ENCODE assay signal across 17 cellular contexts in the genomic region with DNA sequence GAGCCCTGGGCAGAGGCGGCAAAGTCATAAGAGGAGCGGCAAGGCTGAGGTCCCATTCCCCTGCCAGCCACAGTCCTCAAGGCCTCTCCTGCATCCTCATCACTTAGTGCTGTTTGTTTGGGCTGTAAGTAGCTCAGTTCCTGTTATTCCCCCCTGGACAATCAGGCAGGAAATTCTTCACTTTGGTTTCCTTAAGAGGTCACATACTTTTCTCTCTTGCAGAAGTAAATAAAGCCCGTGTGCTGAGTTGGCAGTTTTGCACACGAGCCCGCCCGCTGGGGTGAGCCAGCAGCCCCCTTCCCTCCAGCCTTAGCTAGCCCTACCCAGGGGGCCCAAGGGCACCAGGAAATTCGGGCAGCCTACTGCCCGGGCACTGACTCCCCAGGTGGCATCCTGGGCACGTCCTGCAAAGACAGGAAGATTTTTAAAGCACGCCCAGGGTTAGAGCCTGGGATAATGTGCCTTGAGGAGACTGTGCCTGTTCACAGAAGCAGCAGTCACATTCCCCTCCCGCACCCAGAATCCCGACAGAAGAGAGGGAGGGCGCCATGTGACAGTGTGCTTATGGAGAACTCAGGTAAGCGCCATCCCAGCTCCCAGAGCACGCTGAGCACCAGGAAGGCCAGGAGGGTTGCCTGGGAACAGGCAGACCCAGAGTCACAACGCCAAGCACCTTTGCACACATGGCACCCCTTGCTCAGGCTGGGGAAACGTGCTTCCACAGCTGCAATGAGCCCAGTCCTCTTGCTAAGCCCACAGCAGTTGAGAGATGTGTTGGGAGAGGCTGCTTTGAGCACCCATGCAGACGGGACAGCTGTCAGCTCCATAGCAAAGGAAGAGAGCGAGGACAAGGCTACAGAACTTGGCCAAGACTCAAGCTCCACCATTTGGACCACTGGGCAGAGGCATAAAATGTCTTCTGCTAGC.
DNase-seq lines count a peak whose midpoint lies in the region; ATAC-seq and TF ChIP-seq lines count a peak whose summit lies in the region.
"Had no signal": no experiment of that assay in that cellular context is flagged by ENCODE, and none has a peak within 500 bp of the region (broad histone marks: within the 10 kb centered on the region; RNA-seq: fewer than 3 reads in every experiment).

No MANE protein-coding gene starts in this region.

- H3K4me3 ChIP-seq in breast epithelium: no peak overlapping the region
- no peak overlapping the region for H3K4me3 ChIP-seq in lower lobe of right lung
- no peak overlapping the region for H3K4me3 ChIP-seq in thyroid gland (replicated peaks in 1 of 3)
- H3K4me3 ChIP-seq: SK-N-MC had no signal

- ATAC-seq in lower lobe of right lung: peak; percentile 43 to 68
- ATAC-seq in GM21529 (IDR thresholded peaks at IDR 0.05; ENCODE audit: unreplicated experiment): no peak
- ATAC-seq: naive thymus-derived CD8-positive, alpha-beta T cell; stimulated activated naive B cell treated with anti-CD40 and anti-IgM and Interleukin-4, amounts not matched to agents 10 μg/mL and 1 μg/mL and 100 μg/mL, for 72 hours had no signal

- H3K36me3 ChIP-seq in breast epithelium: no peaks in the 10 kb centered on the region
- no peaks in the 10 kb centered on the region for H3K36me3 ChIP-seq in lower lobe of right lung
- H3K36me3 ChIP-seq in thyroid gland: no peaks in the 10 kb centered on the region

- BruUV-seq in MCF 10A (replicated peaks; lab: Mats Ljungman, UMichigan): no TSS peak

- H3K9me3 Mint-ChIP-seq in MCF 10A (ENCODE audit: unreplicated experiment) (peaks cover 7% of the 10 kb centered on the region), endothelial cell (ENCODE audit: unreplicated experiment) (no peaks in the 10 kb centered on the region)
- H3K9me3 Mint-ChIP-seq: activated CD4-positive, alpha-beta memory T cell treated with anti-CD3 and anti-CD28 coated beads for 36 hours; activated T-helper 1 cell treated with anti-CD3 and anti-CD28 coated beads, Interleukin-12 subunit alpha, Interleukin-12 subunit beta, Interleukin-2, Interleukin-4 antibody, amounts not matched to agents 30 ng/mL and 10 ng/mL and 1 ng/mL, durations not matched to agents 14 hours and 24 hours and 36 hours; naive thymus-derived CD8-positive, alpha-beta T cell; stimulated activated naive B cell treated with anti-CD40 and anti-IgM and Interleukin-4, amounts not matched to agents 10 μg/mL and 1 μg/mL and 100 μg/mL, for 72 hours had no signal

- peak overlapping the region; percentile 57 to 78 for H3K27ac ChIP-seq in breast epithelium
- peak overlapping the region; percentile 61 for H3K27ac ChIP-seq in lower lobe of right lung
- peak overlapping the region in 2 of 3 donors; percentile 7 to 23 for H3K27ac ChIP-seq in thyroid gland
- H3K27ac ChIP-seq: SK-N-MC had no signal

- H3K4me1 Mint-ChIP-seq in MCF 10A (ENCODE audit: insufficient read depth, unreplicated experiment) (no peaks in the 10 kb centered on the region), endothelial cell (ENCODE audit: unreplicated experiment) (peaks cover 41% of the 10 kb centered on the region)
- H3K4me1 Mint-ChIP-seq: naive thymus-derived CD8-positive, alpha-beta T cell; stimulated activated naive B cell treated with anti-CD40 and anti-IgM and Interleukin-4, amounts not matched to agents 10 μg/mL and 1 μg/mL and 100 μg/mL, for 72 hours had no signal

- H3K4me1 ChIP-seq in breast epithelium (no peaks in the 10 kb centered on the region), lower lobe of right lung (peaks cover 25% of the 10 kb centered on the region), thyroid gland (peaks cover 14 to 36% of the 10 kb centered on the region in 2 donors)

- no peak for TF ChIP-seq CTCF in breast epithelium (IDR thresholded peaks at IDR 0.05)
- no peak for TF ChIP-seq CTCF in MCF 10A (IDR thresholded peaks at IDR 0.05; ENCODE audit: unreplicated experiment)
- TF ChIP-seq CTCF in endothelial cell (IDR thresholded peaks at IDR 0.05; ENCODE audit: unreplicated experiment): no peak
- TF ChIP-seq CTCF in lower lobe of right lung (IDR thresholded peaks at IDR 0.05): no peak
- no peak for TF ChIP-seq CTCF in thyroid gland (IDR thresholded peaks at IDR 0.05)

- intact Hi-C loops in breast epithelium (cut with DNase I; ENCODE audit: low total_unique reads) (no loop called here), MCF 10A (cut with micrococcal nuclease) (no loop called here), lower lobe of right lung (cut with DNase I) (no loop called here), thyroid gland (cut with DNase I) (no loop called here)

- TF ChIP-seq POLR2A in breast epithelium (IDR thresholded peaks at IDR 0.05): no peak
- no peak for TF ChIP-seq POLR2A in thyroid gland (IDR thresholded peaks at IDR 0.05)

- 71 to 74% methylated on average over 18 to 19 of the region's 19 CpGs for WGBS in thyroid gland, 2 donors

- H3K9me3 ChIP-seq in breast epithelium: no peaks in the 10 kb centered on the region
- H3K9me3 ChIP-seq in lower lobe of right lung: no peaks in the 10 kb centered on the region
- H3K9me3 ChIP-seq in thyroid gland: no peaks in the 10 kb centered on the region

- H3K27me3 Mint-ChIP-seq in MCF 10A (ENCODE audit: insufficient read depth, unreplicated experiment) (no peaks in the 10 kb centered on the region), endothelial cell (ENCODE audit: unreplicated experiment) (peaks cover 10% of the 10 kb centered on the region)
- H3K27me3 Mint-ChIP-seq: activated CD4-positive, alpha-beta memory T cell treated with anti-CD3 and anti-CD28 coated beads for 36 hours had no signal

- H3K27ac Mint-ChIP-seq in MCF 10A (ENCODE audit: low read depth, unreplicated experiment) (no peak overlapping the region), endothelial cell (ENCODE audit: unreplicated experiment) (peak overlapping the region; percentile 99)
- H3K27ac Mint-ChIP-seq: activated CD4-positive, alpha-beta memory T cell treated with anti-CD3 and anti-CD28 coated beads for 36 hours; activated T-helper 1 cell treated with anti-CD3 and anti-CD28 coated beads, Interleukin-12 subunit alpha, Interleukin-12 subunit beta, Interleukin-2, Interleukin-4 antibody, amounts not matched to agents 30 ng/mL and 10 ng/mL and 1 ng/mL, durations not matched to agents 14 hours and 24 hours and 36 hours; naive thymus-derived CD8-positive, alpha-beta T cell; stimulated activated naive B cell treated with anti-CD40 and anti-IgM and Interleukin-4, amounts not matched to agents 10 μg/mL and 1 μg/mL and 100 μg/mL, for 72 hours had no signal

- H3K36me3 Mint-ChIP-seq in MCF 10A (ENCODE audit: insufficient read depth, unreplicated experiment) (peaks cover 6% of the 10 kb centered on the region), endothelial cell (ENCODE audit: low read depth, unreplicated experiment) (no peaks in the 10 kb centered on the region)
- H3K36me3 Mint-ChIP-seq: activated CD4-positive, alpha-beta memory T cell treated with anti-CD3 and anti-CD28 coated beads for 36 hours; naive thymus-derived CD8-positive, alpha-beta T cell; stimulated activated naive B cell treated with anti-CD40 and anti-IgM and Interleukin-4, amounts not matched to agents 10 μg/mL and 1 μg/mL and 100 μg/mL, for 72 hours had no signal

- POLR2A ChIA-PET in MCF 10A (lab: Yijun Ruan, JAX): no interaction called here

- H3K4me3 Mint-ChIP-seq in MCF 10A (ENCODE audit: unreplicated experiment) (no peak overlapping the region), endothelial cell (ENCODE audit: unreplicated experiment) (no peak overlapping the region)
- H3K4me3 Mint-ChIP-seq: activated CD4-positive, alpha-beta memory T cell treated with anti-CD3 and anti-CD28 coated beads for 36 hours; activated T-helper 1 cell treated with anti-CD3 and anti-CD28 coated beads, Interleukin-12 subunit alpha, Interleukin-12 subunit beta, Interleukin-2, Interleukin-4 antibody, amounts not matched to agents 30 ng/mL and 10 ng/mL and 1 ng/mL, durations not matched to agents 14 hours and 24 hours and 36 hours; naive thymus-derived CD8-positive, alpha-beta T cell; stimulated activated naive B cell treated with anti-CD40 and anti-IgM and Interleukin-4, amounts not matched to agents 10 μg/mL and 1 μg/mL and 100 μg/mL, for 72 hours had no signal

- CTCF ChIA-PET in MCF 10A (lab: Yijun Ruan, JAX): interaction anchor here (0.6 to 2.4 kb wide), 2 partner anchors 10 to 18 kb away, joined by 3 to 7 read pairs; no protein-coding TSS in a partner anchor

- H3K27me3 ChIP-seq in breast epithelium (no peaks in the 10 kb centered on the region), lower lobe of right lung (ENCODE audit: low read depth) (no peaks in the 10 kb centered on the region), thyroid gland (no peaks in the 10 kb centered on the region)

- DNase-seq in breast epithelium (ENCODE audit: low spot score in 2 of 2): no peak
- no peak for DNase-seq in MCF 10A (ENCODE audit: unreplicated experiment)
- peak; percentile 26 for DNase-seq in endothelial cell (ENCODE audit: low spot score)
- no peak for DNase-seq in lower lobe of right lung
- no peak for DNase-seq in thyroid gland
- DNase-seq in DMS153 (lab: John Stamatoyannopoulos, UW): no peak
- no peak for DNase-seq in SKM-1 (lab: John Stamatoyannopoulos, UW; ENCODE audit: unreplicated experiment)
- DNase-seq: activated CD4-positive, alpha-beta memory T cell treated with anti-CD3 and anti-CD28 coated beads for 36 hours; effector memory CD4-positive, alpha-beta T cell; GOT3; KBM-7; naive thymus-derived CD8-positive, alpha-beta T cell; NCI-H1417 treated with DMSO at 0.1 percent for 48 hours; stimulated activated naive B cell treated with anti-CD40 and anti-IgM and Interleukin-4, amounts not matched to agents 10 μg/mL and 1 μg/mL and 100 μg/mL, for 72 hours had no signal

Comparison
In these comparisons a context has a peak if more than half of its experiments do, and no peak if none do; other contexts are left out.
1. H3K27ac ChIP-seq: peak in every context shown above with its lines; median percentile 68 in breast epithelium; 61 in lower lobe of right lung; 15 in thyroid gland.